In the genomic region with DNA sequence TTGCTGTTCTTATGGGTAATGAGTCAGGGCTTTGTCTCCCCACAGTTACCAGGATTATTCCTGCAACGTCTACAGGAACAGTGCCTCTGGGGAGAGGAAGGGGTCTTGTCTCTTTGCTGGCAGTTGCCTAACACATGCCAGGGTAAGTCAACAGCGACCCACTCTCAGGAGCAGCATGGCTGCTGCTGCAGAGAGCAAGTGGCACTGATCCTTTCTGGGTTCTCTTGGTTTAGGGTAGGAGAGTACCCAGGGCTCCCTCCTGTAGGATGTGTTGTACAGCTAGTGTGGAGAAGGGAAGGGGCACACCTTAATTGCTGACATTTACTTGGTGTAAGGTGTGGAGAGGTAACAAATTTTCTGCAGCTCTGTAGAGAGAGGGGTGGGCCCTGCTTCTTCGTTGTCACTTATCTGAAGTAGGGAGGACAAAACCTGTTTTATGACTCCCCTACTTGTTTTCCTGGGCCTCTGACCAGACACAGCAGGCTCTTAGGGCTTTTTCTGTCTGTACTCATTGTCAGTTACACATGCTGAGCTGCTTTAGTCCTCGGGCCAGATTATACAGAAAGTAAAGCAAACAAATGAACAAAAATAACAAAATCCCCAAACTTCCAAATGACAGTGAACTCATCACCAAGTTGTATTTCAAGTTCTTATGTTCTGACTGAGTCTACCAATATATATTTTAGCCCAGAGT, we compare ENCODE assay signal across 12 cellular contexts.
DNase-seq lines count a peak whose midpoint lies in the region; ATAC-seq and TF ChIP-seq lines count a peak whose summit lies in the region.
"Had no signal": no experiment of that assay in that cellular context is flagged by ENCODE, and none has a peak within 500 bp of the region (broad histone marks: within the 10 kb centered on the region; RNA-seq: fewer than 3 reads in every experiment).

No MANE protein-coding gene starts in this region.

- DNase-seq in HEK293T (ENCODE audit: extremely low spot score) (peak; percentile 6), NCI-H748 treated with DMSO at 0.1 percent for 48 hours (lab: John Stamatoyannopoulos, UW) (peak; percentile 86), smooth muscle cell (lab: John Stamatoyannopoulos, UW; ENCODE audit: unreplicated experiment) (no peak), T-helper 1 cell (no peak), germinal center (ENCODE audit: low spot score) (no peak)
- DNase-seq in effector CD4-positive, alpha-beta T cell, result no peak
- DNase-seq: activated T-cell treated with anti-CD3 and anti-CD28 coated beads, Interleukin-2, amount 50 U/mL, for 72 hours; CD4-positive, alpha-beta memory T cell; midbrain; NCI-H187 treated with DMSO at 0.1 percent for 48 hours had no signal

- H3K36me3 ChIP-seq in iPS-15b (ENCODE audit: control insufficient read depth, insufficient read depth, low read length), result no peaks in the 10 kb centered on the region
- no peaks in the 10 kb centered on the region for H3K36me3 ChIP-seq in smooth muscle cell (ENCODE audit: low read depth)

- no peak overlapping the region for H3K4me3 ChIP-seq in iPS-15b (ENCODE audit: low read depth, low read length)
- no peak overlapping the region for H3K4me3 ChIP-seq in smooth muscle cell

- 39% methylated on average over 4 of the region's 4 CpGs for WGBS in smooth muscle cell (ENCODE audit: low lambda C conversion rate)

- H3F3A ChIP-seq in smooth muscle cell (ENCODE audit: low read depth), result no peaks in the 10 kb centered on the region

- no peak for ATAC-seq in GM21529 (IDR thresholded peaks at IDR 0.05; ENCODE audit: unreplicated experiment)
- ATAC-seq: activated T-cell treated with anti-CD3 and anti-CD28 coated beads, Interleukin-2, amount 50 U/mL, for 72 hours had no signal

- H3K4me1 ChIP-seq in iPS-15b (ENCODE audit: control insufficient read depth, insufficient read depth, low read length), result peaks cover 6% of the 10 kb centered on the region
- peaks cover 13% of the 10 kb centered on the region for H3K4me1 ChIP-seq in smooth muscle cell (ENCODE audit: low read depth)

- H3K9ac ChIP-seq in iPS-15b (ENCODE audit: low read depth, low read length), result peak overlapping the region; percentile 12
- H3K9ac ChIP-seq in smooth muscle cell (ENCODE audit: low read depth), result no peak overlapping the region

- H3K27me3 ChIP-seq in iPS-15b (ENCODE audit: control insufficient read depth, insufficient read depth, low read length) (no peaks in the 10 kb centered on the region), smooth muscle cell (ENCODE audit: low read depth) (no peaks in the 10 kb centered on the region)

- no peaks in the 10 kb centered on the region for H4K20me1 ChIP-seq in smooth muscle cell (ENCODE audit: low read depth)

- no peak overlapping the region for H3K4me2 ChIP-seq in smooth muscle cell

- H3K9me3 ChIP-seq in iPS-15b (ENCODE audit: control insufficient read depth, insufficient read depth, low read length) (no peaks in the 10 kb centered on the region), smooth muscle cell (replicated peaks; ENCODE audit: low read depth) (no peaks in the 10 kb centered on the region)

- POLR2A ChIA-PET in HEK293T (lab: Yijun Ruan, JAX), result no interaction called here

- no peak overlapping the region for H3K27ac ChIP-seq in smooth muscle cell (ENCODE audit: low read depth)

- TF ChIP-seq CTCF in smooth muscle cell (IDR thresholded peaks at IDR 0.05; ENCODE audit: borderline replicate concordance, insufficient read depth, poor library complexity, severe bottlenecking), result no peak

- CTCF ChIA-PET in HEK293T (lab: Yijun Ruan, JAX), result no interaction called here

- no peaks in the 10 kb centered on the region for H3K79me2 ChIP-seq in smooth muscle cell (ENCODE audit: low read depth)

- H2AFZ ChIP-seq in smooth muscle cell (ENCODE audit: low read depth), result peak overlapping the region; percentile 15

TF ChIP-seq in HEK293T, 16 proteins besides CTCF, POLR2A, EP300 and RAD21:
- TF ChIP-seq FOXA1 (IDR thresholded peaks at IDR 0.05) (no peak), NFRKB (IDR thresholded peaks at IDR 0.05) (no peak), TARDBP (IDR thresholded peaks at IDR 0.05) (no peak), LEF1 (IDR thresholded peaks at IDR 0.05; ENCODE audit: borderline replicate concordance) (no peak), FOXK2 (IDR thresholded peaks at IDR 0.05) (no peak), ARNT (IDR thresholded peaks at IDR 0.05) (no peak), HDGF (IDR thresholded peaks at IDR 0.05; ENCODE audit: borderline replicate concordance) (no peak), ZNF384 (IDR thresholded peaks at IDR 0.05) (no peak), L3MBTL2 (conservative IDR thresholded peaks at IDR 0.05) (no peak), CTBP1 (IDR thresholded peaks at IDR 0.05; ENCODE audit: borderline replicate concordance) (no peak)

Comparison
In these comparisons a context has a peak if more than half of its experiments do, and no peak if none do; other contexts are left out.
1. DNase-seq: peak in HEK293T (single experiment) and NCI-H748 treated with DMSO at 0.1 percent for 48 hours (single experiment); none in smooth muscle cell (single experiment), T-helper 1 cell (0 of 5), germinal center (single experiment) and effector CD4-positive, alpha-beta T cell (single experiment).